7 cellular contexts compared by ENCODE assay signal in the genomic region with DNA sequence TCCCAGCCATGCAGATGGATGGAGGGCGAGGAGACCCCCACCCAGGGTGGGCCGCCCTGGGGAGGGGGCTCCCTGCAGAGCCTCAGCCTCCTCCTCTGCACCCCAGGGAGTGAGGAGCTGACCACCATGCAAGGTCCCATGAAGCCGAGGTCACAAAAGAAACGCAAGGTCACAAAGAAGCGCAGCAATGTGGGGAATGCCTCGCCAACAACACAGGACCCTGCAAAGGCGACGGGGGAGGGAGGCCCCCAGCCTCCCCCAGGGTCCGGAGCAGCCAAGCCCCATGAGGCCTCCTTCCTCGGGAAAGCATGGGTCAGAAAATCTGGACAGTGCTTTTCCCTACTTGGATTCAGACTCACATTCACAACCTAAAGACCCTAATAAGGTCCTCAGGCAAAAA.
"Had no signal": no experiment of that assay in that cellular context is flagged by ENCODE, and none has a peak within 500 bp of the region (broad histone marks: within the 10 kb centered on the region; RNA-seq: fewer than 3 reads in every experiment).

No MANE protein-coding gene starts in this region.

- H3K4me2 ChIP-seq: KMS-11 had no signal

- FAIRE-seq: HTR-8/SVneo, K562 had no signal

- DNase-seq: IMR-90, KBM-7, KG1 had no signal

- H3K9ac ChIP-seq: KMS-11 had no signal

- H3K4me3 ChIP-seq: K562 had no signal

- ATAC-seq: K562 had no signal

- H3K27ac ChIP-seq: HL-60, KMS-11 had no signal
